24 cellular contexts compared by ENCODE assay signal in genomic region chr6:1983850-1984249, GRCh38.
"Had no signal": no experiment of that assay in that cellular context is flagged by ENCODE, and none has a peak within 500 bp of the region (broad histone marks: within the 10 kb centered on the region; RNA-seq: fewer than 3 reads in every experiment).

No MANE protein-coding gene starts in this region.

- H3K36me3 ChIP-seq: neural progenitor cell, ovary, right lobe of liver, sigmoid colon, thoracic aorta, thyroid gland, tibial nerve, upper lobe of left lung, vagina had no signal

- H3K9me3 ChIP-seq: ovary, right lobe of liver, thoracic aorta, thyroid gland had no signal

- ATAC-seq: natural killer cell; psoas muscle; right cardiac atrium; right lobe of liver; stimulated activated effector memory CD8-positive, alpha-beta T cell treated with anti-CD3 and anti-CD28 coated beads, Interleukin-12 subunit alpha, Interleukin-12 subunit beta, amount 100 ng/mL, for 72 hours; stimulated activated naive B cell treated with anti-CD40 and anti-IgM and Interleukin-4, amounts not matched to agents 10 μg/mL and 1 μg/mL and 100 μg/mL, for 72 hours had no signal

- H3K9ac ChIP-seq: neural progenitor cell, parathyroid adenoma had no signal

- H3K27me3 ChIP-seq: neural progenitor cell, ovary, right lobe of liver, sigmoid colon, stomach, thyroid gland, tibial nerve, upper lobe of left lung, vagina had no signal

- H3K27ac ChIP-seq: neural progenitor cell, ovary, parathyroid adenoma, psoas muscle, right lobe of liver, sigmoid colon, stomach, thoracic aorta, thyroid gland, tibial nerve, upper lobe of left lung, vagina had no signal

- H3K79me2 ChIP-seq: parathyroid adenoma had no signal

- H2AFZ ChIP-seq: neural progenitor cell, parathyroid adenoma had no signal

- H3K4me3 ChIP-seq: neural progenitor cell, ovary, psoas muscle, right lobe of liver, sigmoid colon, stomach, thoracic aorta, thyroid gland, tibial nerve, upper lobe of left lung, vagina had no signal

- H3K4me1 ChIP-seq: neural progenitor cell, parathyroid adenoma, psoas muscle, right lobe of liver, sigmoid colon, tibial nerve, upper lobe of left lung, vagina had no signal

- H3K4me2 ChIP-seq: neural progenitor cell had no signal

- DNase-seq: natural killer cell; occipital lobe; ovary; posterior cingulate gyrus; psoas muscle; right cardiac atrium; right lobe of liver; sigmoid colon; small intestine; stimulated activated CD4-positive, alpha-beta T cell treated with anti-CD3 and anti-CD28 coated beads, Interleukin-15, amount 100 ng/mL, for 24 hours; stimulated activated CD4-positive, alpha-beta T cell treated with anti-CD3 and anti-CD28 coated beads, Interleukin-2, amount 100 ng/mL, for 24 hours; stimulated activated CD4-positive, alpha-beta T cell treated with anti-CD3 and anti-CD28 coated beads, Interleukin-2, amount 100 ng/mL, for 48 hours; stimulated activated CD4-positive, alpha-beta T cell treated with anti-CD3 and anti-CD28 coated beads, Interleukin-4, amount 100 ng/mL, for 24 hours; stimulated activated naive B cell treated with anti-CD40 and anti-IgM and Interleukin-4, amounts not matched to agents 10 μg/mL and 1 μg/mL and 100 μg/mL, for 72 hours; stimulated activated naive CD4-positive, alpha-beta T cell treated with Interleukin-2 at 50 U/mL for 16 hours; stomach; thyroid gland; upper lobe of left lung had no signal
